Comparison of ENCODE assay signal across 1 cellular context in genomic region chr7:4775281-4776159, GRCh38.
TF ChIP-seq lines count a peak whose summit lies in the region.

AP5Z1 (plus strand) TSS chr7:4775623; CDS start chr7:4775716, 93 bp downstream.

TF ChIP-seq in HepG2, 621 proteins besides CTCF, POLR2A, EP300 and RAD21 (continued from another document and continues in another):
- TF ChIP-seq HNF1A (IDR thresholded peaks at IDR 0.05; ENCODE audit: low read depth) (no peak), HNF1A (CRISPR knock-in tag; IDR thresholded peaks at IDR 0.05; ENCODE audit: borderline replicate concordance) (peak; percentile 77; the same call in 1 of the 2 replicates), MIER3 (CRISPR knock-in tag; IDR thresholded peaks at IDR 0.05; ENCODE audit: borderline replicate concordance) (peak; percentile 77; the same call in 1 of the 2 replicates), E2F1 (CRISPR knock-in tag; IDR thresholded peaks at IDR 0.05) (peak; percentile 76), AHDC1 (CRISPR knock-in tag; IDR thresholded peaks at IDR 0.05; ENCODE audit: borderline replicate concordance) (peak; percentile 61; the same call in 1 of the 2 replicates), ZNF547 (CRISPR knock-in tag; IDR thresholded peaks at IDR 0.05) (peak; percentile 61; the same call in 1 of the 2 replicates), KLF11 (CRISPR knock-in tag; IDR thresholded peaks at IDR 0.05) (0 out of 2 replicates have a peak, but pooled peaks have one; percentile 26), ZNF143 (CRISPR knock-in tag; IDR thresholded peaks at IDR 0.05) (peak; percentile 52; the same call in 1 of the 2 replicates), SIN3B (IDR thresholded peaks at IDR 0.05; ENCODE audit: low read length) (peak; percentile 86), ELF3 (CRISPR knock-in tag; IDR thresholded peaks at IDR 0.05) (peak; percentile 83), ZNF274 (CRISPR knock-in tag; IDR thresholded peaks at IDR 0.05) (peak; percentile 67; the same call in 1 of the 2 replicates), ZBTB2 (CRISPR knock-in tag; IDR thresholded peaks at IDR 0.05; ENCODE audit: low read depth) (peak; percentile 59; the same call in 1 of the 2 replicates), POLR2AphosphoS5 (IDR thresholded peaks at IDR 0.05; ENCODE audit: low read depth, low read length) (peak; percentile 81), ARID3A (IDR thresholded peaks at IDR 0.05; ENCODE audit: low read depth, low read length) (no peak), ZNF784 (CRISPR knock-in tag; IDR thresholded peaks at IDR 0.05; ENCODE audit: borderline replicate concordance) (peak; percentile 49; the same call in 1 of the 2 replicates), ZNF598 (CRISPR knock-in tag; IDR thresholded peaks at IDR 0.05; ENCODE audit: borderline replicate concordance) (peak; percentile 87; the same call in 1 of the 2 replicates), TFDP1 (CRISPR knock-in tag; IDR thresholded peaks at IDR 0.05; ENCODE audit: borderline replicate concordance) (0 out of 2 replicates have a peak, but pooled peaks have one; percentile 12), ZSCAN5A (CRISPR knock-in tag; IDR thresholded peaks at IDR 0.05; ENCODE audit: borderline replicate concordance) (0 out of 2 replicates have a peak, but pooled peaks have one; percentile 56), SOX5 (CRISPR knock-in tag; IDR thresholded peaks at IDR 0.05; ENCODE audit: borderline replicate concordance) (peak; percentile 40), MXI1 (IDR thresholded peaks at IDR 0.05; ENCODE audit: borderline replicate concordance, low read depth, low read length) (peak; percentile 70; the same call in 1 of the 3 replicates), ZSCAN20 (CRISPR knock-in tag; IDR thresholded peaks at IDR 0.05; ENCODE audit: borderline replicate concordance) (0 out of 2 replicates have a peak, but pooled peaks have one; percentile 67), ZBED4 (CRISPR knock-in tag; IDR thresholded peaks at IDR 0.05; ENCODE audit: borderline replicate concordance) (no peak), ZNF678 (CRISPR knock-in tag; IDR thresholded peaks at IDR 0.05) (no peak), NFATC3 (CRISPR knock-in tag; IDR thresholded peaks at IDR 0.05) (no peak), SP4 (CRISPR knock-in tag; IDR thresholded peaks at IDR 0.05) (peak; percentile 83; the same call in 1 of the 2 replicates), JUND (CRISPR knock-in tag; IDR thresholded peaks at IDR 0.05) (peak; percentile 54; the same call in 1 of the 2 replicates)
